Comparison of ENCODE assay signal across 13 cellular contexts in genomic region chr6:158374020-158374419, GRCh38.
"Had no signal": no experiment of that assay in that cellular context is flagged by ENCODE, and none has a peak within 500 bp of the region (broad histone marks: within the 10 kb centered on the region; RNA-seq: fewer than 3 reads in every experiment).

No MANE protein-coding gene starts in this region.

- H3K27ac Mint-ChIP-seq: activated CD4-positive, alpha-beta memory T cell treated with anti-CD3 and anti-CD28 coated beads, Interleukin-2, amount 10 ng/mL, durations not matched to agents 7 days and 5 days; activated CD4-positive, alpha-beta T cell treated with anti-CD3 and anti-CD28 coated beads for 36 hours; stimulated activated naive B cell treated with anti-CD40 and anti-IgM and Interleukin-4, amounts not matched to agents 10 μg/mL and 1 μg/mL and 100 μg/mL, for 72 hours had no signal

- H3K4me3 Mint-ChIP-seq: activated CD4-positive, alpha-beta memory T cell treated with anti-CD3 and anti-CD28 coated beads, Interleukin-2, amount 10 ng/mL, durations not matched to agents 7 days and 5 days; activated CD4-positive, alpha-beta T cell treated with anti-CD3 and anti-CD28 coated beads for 36 hours; stimulated activated naive B cell treated with anti-CD40 and anti-IgM and Interleukin-4, amounts not matched to agents 10 μg/mL and 1 μg/mL and 100 μg/mL, for 72 hours had no signal

- ATAC-seq: activated CD4-positive, alpha-beta T cell treated with anti-CD3 and anti-CD28 coated beads for 36 hours; gastroesophageal sphincter; stimulated activated naive B cell treated with anti-CD40 and anti-IgM and Interleukin-4, amounts not matched to agents 10 μg/mL and 1 μg/mL and 100 μg/mL, for 72 hours had no signal

- H3K27me3 Mint-ChIP-seq: activated CD4-positive, alpha-beta memory T cell treated with anti-CD3 and anti-CD28 coated beads, Interleukin-2, amount 10 ng/mL, durations not matched to agents 7 days and 5 days; activated CD4-positive, alpha-beta T cell treated with anti-CD3 and anti-CD28 coated beads for 36 hours; stimulated activated naive B cell treated with anti-CD40 and anti-IgM and Interleukin-4, amounts not matched to agents 10 μg/mL and 1 μg/mL and 100 μg/mL, for 72 hours had no signal

- H3K36me3 ChIP-seq: gastroesophageal sphincter, right atrium auricular region, tibial nerve had no signal

- DNase-seq: activated CD4-positive, alpha-beta memory T cell treated with anti-CD3 and anti-CD28 coated beads, Interleukin-2, amount 10 ng/mL, durations not matched to agents 7 days and 5 days; activated CD4-positive, alpha-beta T cell treated with anti-CD3 and anti-CD28 coated beads for 36 hours; activated CD8-positive, alpha-beta memory T cell treated with anti-CD3 and anti-CD28 coated beads, Interleukin-2, amount 50 U/mL, for 4 hours; effector CD4-positive, alpha-beta T cell; midbrain; stimulated activated CD4-positive, alpha-beta T cell treated with anti-CD3 and anti-CD28 coated beads, Interleukin-1b, Interleukin-23, amount 100 ng/mL, for 48 hours; stimulated activated naive B cell treated with anti-CD40 and anti-IgM and Interleukin-4, amounts not matched to agents 10 μg/mL and 1 μg/mL and 100 μg/mL, for 72 hours; T-helper 9 cell; WERI-Rb-1 had no signal

- H3K9me3 ChIP-seq: gastroesophageal sphincter, right atrium auricular region, tibial nerve had no signal

- H3K4me3 ChIP-seq: coronary artery, gastroesophageal sphincter, right atrium auricular region, tibial nerve had no signal

- H3K4me1 Mint-ChIP-seq: activated CD4-positive, alpha-beta memory T cell treated with anti-CD3 and anti-CD28 coated beads, Interleukin-2, amount 10 ng/mL, durations not matched to agents 7 days and 5 days; activated CD4-positive, alpha-beta T cell treated with anti-CD3 and anti-CD28 coated beads for 36 hours had no signal

- H3K9me3 Mint-ChIP-seq: activated CD4-positive, alpha-beta memory T cell treated with anti-CD3 and anti-CD28 coated beads, Interleukin-2, amount 10 ng/mL, durations not matched to agents 7 days and 5 days; stimulated activated naive B cell treated with anti-CD40 and anti-IgM and Interleukin-4, amounts not matched to agents 10 μg/mL and 1 μg/mL and 100 μg/mL, for 72 hours had no signal

- H3K27me3 ChIP-seq: gastroesophageal sphincter, right atrium auricular region, tibial nerve had no signal

- H3K27ac ChIP-seq: coronary artery, gastroesophageal sphincter, right atrium auricular region, tibial nerve, WERI-Rb-1 had no signal
